ENCODE assay signal across 16 cellular contexts in the genomic region with DNA sequence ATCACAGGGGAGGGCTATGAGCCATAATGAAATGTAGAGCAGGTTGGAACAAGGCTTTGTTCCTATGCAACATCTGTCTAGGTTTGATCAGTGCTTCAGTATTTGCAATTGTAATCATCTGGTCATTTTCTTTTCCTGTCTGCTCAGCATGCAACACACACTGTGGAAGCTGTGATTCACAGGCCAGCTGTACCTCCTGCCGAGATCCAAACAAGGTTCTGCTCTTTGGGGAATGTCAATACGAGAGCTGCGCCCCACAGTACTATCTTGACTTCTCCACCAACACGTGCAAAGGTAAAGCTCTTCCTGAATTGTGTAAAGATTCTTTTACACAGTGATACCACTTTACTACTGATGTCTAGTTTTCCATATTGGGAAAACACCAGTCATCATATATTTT.
DNase-seq lines count a peak whose midpoint lies in the region; ATAC-seq, FAIRE-seq and TF ChIP-seq lines count a peak whose summit lies in the region.
"Had no signal": no experiment of that assay in that cellular context is flagged by ENCODE, and none has a peak within 500 bp of the region (broad histone marks: within the 10 kb centered on the region; RNA-seq: fewer than 3 reads in every experiment).

No MANE protein-coding gene starts in this region.

- peak overlapping the region; percentile 9 for H3K27ac Mint-ChIP-seq in astrocyte (ENCODE audit: unreplicated experiment)
- no peak overlapping the region for H3K27ac Mint-ChIP-seq in T-cell

- H3K9me3 ChIP-seq in astrocyte (ENCODE audit: insufficient read depth, low read depth, low read length) (no peaks in the 10 kb centered on the region), WERI-Rb-1 (ENCODE audit: severe bottlenecking) (no peaks in the 10 kb centered on the region)
- H3K9me3 ChIP-seq: thoracic aorta had no signal

- H3K27me3 Mint-ChIP-seq in astrocyte (ENCODE audit: low read depth, unreplicated experiment) (no peaks in the 10 kb centered on the region), T-cell (peaks cover 0 to 4% of the 10 kb centered on the region in 2 donors)

- H3K9me3 Mint-ChIP-seq in astrocyte (ENCODE audit: unreplicated experiment) (no peaks in the 10 kb centered on the region), T-cell (no peaks in the 10 kb centered on the region)

- ATAC-seq in GM18907 (IDR thresholded peaks at IDR 0.05; ENCODE audit: unreplicated experiment) (no peak), T-cell (replicated peaks in 1 of 4) (no peak)
- ATAC-seq: HCT116 had no signal

- no peak overlapping the region for H3K4me3 ChIP-seq in astrocyte (ENCODE audit: insufficient read depth, low read depth, low read length)
- H3K4me3 ChIP-seq in WERI-Rb-1 (ENCODE audit: low read depth, low read length): no peak overlapping the region
- H3K4me3 ChIP-seq: thoracic aorta had no signal

- no peaks in the 10 kb centered on the region for H4K20me1 ChIP-seq in astrocyte (ENCODE audit: insufficient read depth, low read length)

- TF ChIP-seq CTCF in astrocyte (IDR thresholded peaks at IDR 0.05; ENCODE audit: insufficient read depth, low read depth, low read length): no peak
- TF ChIP-seq CTCF in WERI-Rb-1 (IDR thresholded peaks at IDR 0.05; ENCODE audit: low read depth, low read length): no peak

- peak; percentile 68 for FAIRE-seq in astrocyte (lab: Jason Lieb, UNC)

- H3K27ac ChIP-seq in astrocyte (ENCODE audit: low read depth, low read length): no peak overlapping the region
- no peak overlapping the region for H3K27ac ChIP-seq in WERI-Rb-1
- H3K27ac ChIP-seq: parathyroid adenoma, thoracic aorta had no signal

- H3K9ac ChIP-seq in astrocyte (ENCODE audit: low read length): no peak overlapping the region
- H3K9ac ChIP-seq: parathyroid adenoma had no signal

- H3K4me3 Mint-ChIP-seq in astrocyte (ENCODE audit: unreplicated experiment) (no peak overlapping the region), T-cell (no peak overlapping the region)

- no peak overlapping the region for H2AFZ ChIP-seq in astrocyte (ENCODE audit: low read depth, low read length)
- H2AFZ ChIP-seq: parathyroid adenoma had no signal

- peak overlapping the region; percentile 12 for H3K4me2 ChIP-seq in astrocyte (ENCODE audit: low read length)

- peaks cover 13% of the 10 kb centered on the region for H3K27me3 ChIP-seq in astrocyte (ENCODE audit: insufficient read depth, low read length)
- H3K27me3 ChIP-seq in WERI-Rb-1 (ENCODE audit: insufficient read depth, low read depth, severe bottlenecking): no peaks in the 10 kb centered on the region

- POLR2A ChIA-PET in T-cell (lab: Charles Lee): no interaction called here

- no peaks in the 10 kb centered on the region for H3K79me2 ChIP-seq in astrocyte (ENCODE audit: insufficient read depth, low read length)
- H3K79me2 ChIP-seq: parathyroid adenoma had no signal

- CTCF ChIA-PET in T-cell (lab: Charles Lee): no interaction called here

- peaks cover 13% of the 10 kb centered on the region for H3K4me1 Mint-ChIP-seq in astrocyte (ENCODE audit: low read depth, unreplicated experiment)
- H3K4me1 Mint-ChIP-seq in T-cell: no peaks in the 10 kb centered on the region

- no peaks in the 10 kb centered on the region for H3K36me3 Mint-ChIP-seq in astrocyte (ENCODE audit: low read depth, unreplicated experiment)
- no peaks in the 10 kb centered on the region for H3K36me3 Mint-ChIP-seq in T-cell

- H3K36me3 ChIP-seq in astrocyte (ENCODE audit: insufficient read depth, low read length): no peaks in the 10 kb centered on the region
- no peaks in the 10 kb centered on the region for H3K36me3 ChIP-seq in WERI-Rb-1
- H3K36me3 ChIP-seq: thoracic aorta had no signal

- peak; percentile 58 for DNase-seq in AG08395 (ENCODE audit: low spot score)
- DNase-seq in NCI-H1092 (lab: John Stamatoyannopoulos, UW): peak; percentile 4
- DNase-seq in astrocyte (ENCODE audit: low read depth): peak; percentile 27
- DNase-seq in iPS DF 4.7 (ENCODE audit: extremely low read depth, low spot score): peak; percentile 41
- no peak for DNase-seq in T-cell
- DNase-seq in WERI-Rb-1: no peak
- DNase-seq in nucleus accumbens (lab: John Stamatoyannopoulos, UW): no peak
- DNase-seq: activated CD8-positive, alpha-beta memory T cell treated with anti-CD3 and anti-CD28 coated beads, Interleukin-2, amount 50 U/mL, for 4 hours; activated naive CD4-positive, alpha-beta T cell treated with anti-CD3 and anti-CD28 coated beads, Interleukin-2, amount 50 U/mL, for 16 hours; erythroblast; mesenchymal stem cell; NCI-H226 had no signal

- H3K4me1 ChIP-seq in astrocyte (ENCODE audit: insufficient read depth, low read length): no peaks in the 10 kb centered on the region
- H3K4me1 ChIP-seq: parathyroid adenoma had no signal

Comparison
In these comparisons a context has a peak if more than half of its experiments do, and no peak if none do; other contexts are left out.
1. DNase-seq: peak in AG08395 (single experiment), NCI-H1092 (single experiment), astrocyte (single experiment) and iPS DF 4.7 (single experiment); none in T-cell (0 of 34), WERI-Rb-1 (single experiment) and nucleus accumbens (0 of 56).